ENCODE assay signal across 15 cellular contexts in genomic region chr1:91776068-91776794, GRCh38.
"Had no signal": no experiment of that assay in that cellular context is flagged by ENCODE, and none has a peak within 500 bp of the region (broad histone marks: within the 10 kb centered on the region; RNA-seq: fewer than 3 reads in every experiment).

No MANE protein-coding gene starts in this region.

- H3K27me3 Mint-ChIP-seq: T-helper 17 cell had no signal

- H3K4me3 Mint-ChIP-seq: activated T-cell treated with anti-CD3 and anti-CD28 coated beads, Interleukin-2, amount 50 U/mL, for 72 hours; nephron progenitor cell; T-helper 17 cell had no signal

- H3K9me3 Mint-ChIP-seq: activated naive CD4-positive, alpha-beta T cell treated with anti-CD3 and anti-CD28 coated beads, Interleukin-2, amount 50 U/mL, for 72 hours; nephron progenitor cell had no signal

- H3K9me3 ChIP-seq: lower lobe of right lung, tibial artery, uterus had no signal

- H3K27ac ChIP-seq: cardiac muscle cell, lower lobe of right lung, tibial artery, WERI-Rb-1 had no signal

- H3K36me3 Mint-ChIP-seq: activated naive CD4-positive, alpha-beta T cell treated with anti-CD3 and anti-CD28 coated beads, Interleukin-2, amount 50 U/mL, for 72 hours had no signal

- H3K4me3 ChIP-seq: cardiac muscle cell, lower lobe of right lung, tibial artery, uterus had no signal

- H3K27ac Mint-ChIP-seq: activated T-cell treated with anti-CD3 and anti-CD28 coated beads, Interleukin-2, amount 50 U/mL, for 72 hours; nephron progenitor cell; T-helper 17 cell had no signal

- ATAC-seq: activated naive CD4-positive, alpha-beta T cell treated with anti-CD3 and anti-CD28 coated beads, Interleukin-2, amount 50 U/mL, for 72 hours; activated T-cell treated with anti-CD3 and anti-CD28 coated beads, Interleukin-2, amount 50 U/mL, for 72 hours; lower lobe of right lung; T-helper 17 cell had no signal

- H3K36me3 ChIP-seq: cardiac muscle cell, lower lobe of right lung, tibial artery, uterus, WERI-Rb-1 had no signal

- DNase-seq: activated CD4-positive, alpha-beta T cell treated with anti-CD3 and anti-CD28 coated beads for 1 hour; activated CD8-positive, alpha-beta memory T cell treated with anti-CD3 and anti-CD28 coated beads, Interleukin-2, amount 50 U/mL, for 48 hours; activated gamma-delta T cell; activated T-cell treated with anti-CD3 and anti-CD28 coated beads, Interleukin-2, amount 50 U/mL, for 72 hours; lower lobe of right lung; nephron progenitor cell; nucleus accumbens; posterior cingulate gyrus; stimulated activated naive CD4-positive, alpha-beta T cell; T-helper 17 cell; tibial artery; uterus; WERI-Rb-1 had no signal

- H3K27me3 ChIP-seq: cardiac muscle cell, tibial artery, uterus had no signal
